In the genomic region with DNA sequence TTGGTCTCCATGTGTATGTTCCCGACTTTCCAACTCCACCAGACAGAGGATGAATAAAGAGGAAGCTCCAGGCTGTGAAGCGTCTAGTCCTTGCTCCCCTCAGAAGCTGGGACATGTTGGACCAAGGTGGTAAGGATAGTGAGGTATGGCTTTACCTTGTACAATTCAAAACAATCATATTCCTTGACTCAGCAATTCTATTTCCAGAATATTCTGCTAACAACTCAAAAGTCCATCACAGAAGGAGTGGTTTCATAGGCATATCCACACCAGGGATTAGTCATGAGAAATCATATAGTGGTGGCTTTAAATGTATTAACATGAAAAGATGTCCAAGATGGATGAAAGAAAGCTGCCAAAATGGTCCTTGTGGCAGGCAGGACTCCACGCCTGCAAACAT, we compare ENCODE assay signal across 1 cellular context.
TF ChIP-seq lines count a peak whose summit lies in the region.

No MANE protein-coding gene starts in this region.

TF ChIP-seq in IMR-90, 13 proteins besides CTCF, POLR2A, EP300 and RAD21:
- TF ChIP-seq MAFK (IDR thresholded peaks at IDR 0.05; ENCODE audit: low read depth, low read length) (peak; percentile 61), MXI1 (IDR thresholded peaks at IDR 0.05; ENCODE audit: borderline replicate concordance, low read depth, low read length) (no peak)
